Comparison of ENCODE assay signal across 12 cellular contexts in genomic region chr13:101917833-101918755, GRCh38.
DNase-seq lines count a peak whose midpoint lies in the region; ATAC-seq, FAIRE-seq and TF ChIP-seq lines count a peak whose summit lies in the region.
"Had no signal": no experiment of that assay in that cellular context is flagged by ENCODE, and none has a peak within 500 bp of the region (broad histone marks: within the 10 kb centered on the region; RNA-seq: fewer than 3 reads in every experiment).

No MANE protein-coding gene starts in this region.

- peak overlapping the region; percentile 46 to 74 (median 66) for H3K4me2 ChIP-seq in BLaER1 treated with 17β-estradiol and CSF1 and Interleukin-3, amounts not matched to agents 10 nM and 100 nM
- H3K4me2 ChIP-seq in PC-9 (peak overlapping the region; percentile 36; the same call in 1 of the 2 replicates), hepatocyte (no peak overlapping the region)

- peaks cover 3 to 20% (median 11%) of the 10 kb centered on the region in 11 experiments; a peak in 13 of 22 replicates for H3K27me3 ChIP-seq in BLaER1 treated with 17β-estradiol and CSF1 and Interleukin-3, amounts not matched to agents 10 nM and 100 nM
- H3K27me3 ChIP-seq in PC-9 (ENCODE audit: insufficient read depth, low read depth), result peaks cover 52% of the 10 kb centered on the region
- peaks cover 84% of the 10 kb centered on the region for H3K27me3 ChIP-seq in hepatocyte
- H3K27me3 ChIP-seq: SJCRH30 had no signal

- no peaks in the 10 kb centered on the region for H3K36me3 ChIP-seq in BLaER1 treated with 17β-estradiol and CSF1 and Interleukin-3, amounts not matched to agents 10 nM and 100 nM
- H3K36me3 ChIP-seq in PC-9 (ENCODE audit: low read depth), result no peaks in the 10 kb centered on the region
- H3K36me3 ChIP-seq in hepatocyte (replicated peaks; ENCODE audit: insufficient read depth, low read depth), result no peaks in the 10 kb centered on the region
- H3K36me3 ChIP-seq: SJCRH30 had no signal

- H3K9me3 ChIP-seq in BLaER1 treated with 17β-estradiol and CSF1 and Interleukin-3, amounts not matched to agents 10 nM and 100 nM (replicated peaks in 1 of 11), result peaks cover 15 to 21% (median 17%) of the 10 kb centered on the region in 11 experiments; a peak in 21 of 22 replicates
- no peaks in the 10 kb centered on the region for H3K9me3 ChIP-seq in PC-9 (ENCODE audit: insufficient read depth, low read depth)
- H3K9me3 ChIP-seq in hepatocyte (ENCODE audit: low read depth), result no peaks in the 10 kb centered on the region
- H3K9me3 ChIP-seq: SJCRH30 had no signal

- peak; percentile 70 for DNase-seq in NCI-H1105 (lab: John Stamatoyannopoulos, UW)
- no peak for DNase-seq in PC-9
- no peak for DNase-seq in stimulated activated CD4-positive, alpha-beta T cell treated with anti-CD3 and anti-CD28 coated beads, Interleukin-4, amount 100 ng/mL, for 24 hours
- DNase-seq in HUDEP-2 (lab: John Stamatoyannopoulos, UW; ENCODE audit: unreplicated experiment in 76 of 76), result no peak
- no peak for DNase-seq in hepatocyte (ENCODE audit: low spot score)
- DNase-seq: CD8-positive, alpha-beta T cell; midbrain had no signal

- no peaks in the 10 kb centered on the region for H3K79me2 ChIP-seq in PC-9 (ENCODE audit: low read depth)
- H3K79me2 ChIP-seq in hepatocyte, result no peaks in the 10 kb centered on the region

- TF ChIP-seq CTCF in PC-9 (conservative IDR thresholded peaks at IDR 0.05) (no peak), hepatocyte (IDR thresholded peaks at IDR 0.05; ENCODE audit: poor library complexity) (no peak)

- ATAC-seq in HG02973 (IDR thresholded peaks at IDR 0.05; ENCODE audit: unreplicated experiment), result no peak
- ATAC-seq: CD8-positive, alpha-beta T cell had no signal

- H2AFZ ChIP-seq in PC-9 (no peak overlapping the region), hepatocyte (no peak overlapping the region)

- peaks cover 0 to 15% (median 9%) of the 10 kb centered on the region in 10 experiments; a peak in 10 of 20 replicates for H3K4me1 ChIP-seq in BLaER1 treated with 17β-estradiol and CSF1 and Interleukin-3, amounts not matched to agents 10 nM and 100 nM
- H3K4me1 ChIP-seq in PC-9 (replicated peaks; ENCODE audit: insufficient read depth) (no peaks in the 10 kb centered on the region), hepatocyte (ENCODE audit: insufficient read depth) (no peaks in the 10 kb centered on the region)
- H3K4me1 ChIP-seq: SJCRH30 had no signal

- WGBS in hepatocyte (ENCODE audit: low lambda C conversion rate, missing lambda C conversion rate), result 21% methylated on average over 14 of the region's 14 CpGs

- peak overlapping the region in 5 of 11 experiments; percentile 1 to 40 (median 31); a peak in 4 of 22 replicates for H3K9ac ChIP-seq in BLaER1 treated with 17β-estradiol and CSF1 and Interleukin-3, amounts not matched to agents 10 nM and 100 nM

- H3K4me3 ChIP-seq in BLaER1 treated with 17β-estradiol and CSF1 and Interleukin-3, amounts not matched to agents 10 nM and 100 nM, result peak overlapping the region in 7 of 10 experiments; percentile 25 to 52 (median 38); a peak in 10 of 20 replicates
- H3K4me3 ChIP-seq in PC-9 (no peak overlapping the region), hepatocyte (no peak overlapping the region)
- H3K4me3 ChIP-seq: SJCRH30 had no signal

- intact Hi-C loops in PC-9 (cut with micrococcal nuclease; ENCODE audit: unreplicated experiment), result no loop called here

- H3K27ac ChIP-seq in BLaER1 treated with 17β-estradiol and CSF1 and Interleukin-3, amounts not matched to agents 10 nM and 100 nM, result no peak overlapping the region
- no peak overlapping the region for H3K27ac ChIP-seq in PC-9
- H3K27ac ChIP-seq in hepatocyte, result no peak overlapping the region
- H3K27ac ChIP-seq: SJCRH30 had no signal

- no peaks in the 10 kb centered on the region for H3F3A ChIP-seq in PC-9 (ENCODE audit: insufficient read depth, low read depth)

- peak; percentile 81 for FAIRE-seq in islet of Langerhans (lab: Jason Lieb, UNC)
- FAIRE-seq: bronchial epithelial cell had no signal

- POLR2A ChIA-PET in PC-9 (lab: Charles Lee; ENCODE audit: unreplicated experiment), result interaction anchor here (0.6 kb wide), 1 partner anchor 595 kb away, joined by 14 read pairs; no protein-coding TSS in a partner anchor

- no TSS peak for BruUV-seq in PC-9 (replicated peaks; lab: Mats Ljungman, UMichigan)

- H3K9me2 ChIP-seq in PC-9 (ENCODE audit: insufficient read depth) (no peaks in the 10 kb centered on the region), hepatocyte (replicated peaks; ENCODE audit: insufficient read depth) (no peaks in the 10 kb centered on the region)

- H4K20me1 ChIP-seq in BLaER1 treated with 17β-estradiol and CSF1 and Interleukin-3, amounts not matched to agents 10 nM and 100 nM, result no peaks in the 10 kb centered on the region
- H4K20me1 ChIP-seq in PC-9 (ENCODE audit: insufficient read depth), result no peaks in the 10 kb centered on the region
- H4K20me1 ChIP-seq in hepatocyte (ENCODE audit: insufficient read depth, poor library complexity, severe bottlenecking), result no peaks in the 10 kb centered on the region

- CTCF ChIA-PET in PC-9 (lab: Charles Lee), result no interaction called here

Comparison
In these comparisons a context has a peak if more than half of its experiments do, and no peak if none do; other contexts are left out.
1. H3K4me3 ChIP-seq: peak in BLaER1 treated with 17β-estradiol and CSF1 and Interleukin-3, amounts not matched to agents 10 nM and 100 nM (7 of 10); none in PC-9 (single experiment) and hepatocyte (single experiment).